Comparison of ENCODE assay signal across 25 cellular contexts in the genomic region with DNA sequence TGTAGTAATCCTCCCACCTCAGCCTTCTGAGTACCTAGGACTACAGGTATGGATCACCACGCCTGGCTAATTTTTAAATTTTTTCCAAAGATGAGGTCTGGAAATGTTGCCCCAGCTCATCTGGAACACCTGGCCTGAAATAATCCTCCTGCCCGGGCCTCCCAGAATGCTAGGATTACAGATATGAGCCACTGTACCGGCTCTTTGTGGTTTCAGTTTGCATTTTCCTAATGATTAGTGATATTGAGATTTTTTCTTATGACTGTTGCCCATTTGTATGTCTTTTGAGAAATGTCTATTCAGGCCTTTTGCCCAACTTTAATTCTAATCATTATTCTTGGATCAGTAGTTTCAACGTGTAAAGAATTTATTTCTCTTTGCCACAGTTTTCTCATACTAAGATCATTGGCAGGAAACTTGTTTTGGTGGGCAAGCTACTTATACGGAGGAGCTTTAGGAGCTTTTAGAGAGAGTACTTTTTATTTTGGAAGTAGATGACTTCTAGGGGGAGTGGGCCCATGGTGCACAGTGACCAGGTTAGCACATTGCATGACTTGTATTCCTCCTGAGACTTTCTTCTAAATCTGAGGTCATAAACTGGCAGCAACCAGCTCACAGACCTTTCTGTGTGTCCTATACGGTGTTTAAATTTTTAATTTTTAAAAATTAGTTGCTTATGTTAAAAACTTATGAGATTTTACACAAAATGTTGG.
DNase-seq lines count a peak whose midpoint lies in the region; ATAC-seq and TF ChIP-seq lines count a peak whose summit lies in the region.
"Had no signal": no experiment of that assay in that cellular context is flagged by ENCODE, and none has a peak within 500 bp of the region (broad histone marks: within the 10 kb centered on the region; RNA-seq: fewer than 3 reads in every experiment).

No MANE protein-coding gene starts in this region.

- peaks cover 16 to 28% (median 18%) of the 10 kb centered on the region in 3 donors for H3K36me3 ChIP-seq in tibial artery
- H3K36me3 ChIP-seq: prostate gland had no signal

- H3K27me3 Mint-ChIP-seq in activated CD4-positive, alpha-beta T cell treated with anti-CD3 and anti-CD28 coated beads, Interleukin-2, amount 10 ng/mL, durations not matched to agents 24 days and 14 days = no peaks in the 10 kb centered on the region
- H3K27me3 Mint-ChIP-seq in CD4-positive, alpha-beta T cell = no peaks in the 10 kb centered on the region
- H3K27me3 Mint-ChIP-seq in activated CD4-positive, alpha-beta memory T cell treated with anti-CD3 and anti-CD28 coated beads for 36 hours = no peaks in the 10 kb centered on the region
- H3K27me3 Mint-ChIP-seq in immature natural killer cell (ENCODE audit: low read depth in 3 of 3) = peaks cover 0 to 1% (median 0%) of the 10 kb centered on the region in 3 donors
- H3K27me3 Mint-ChIP-seq: activated CD4-positive, alpha-beta T cell treated with anti-CD3 and anti-CD28 coated beads, Interleukin-2, amount 10 ng/mL, durations not matched to agents 7 days and 5 days had no signal

- ATAC-seq in CD4-positive, alpha-beta T cell (ENCODE audit: poor library complexity) = no peak
- ATAC-seq in GM21529 (IDR thresholded peaks at IDR 0.05; ENCODE audit: unreplicated experiment) = no peak
- ATAC-seq: GM23338, Right ventricle myocardium inferior had no signal

- DNase-seq in activated CD4-positive, alpha-beta T cell treated with anti-CD3 and anti-CD28 coated beads, Interleukin-2, amount 10 ng/mL, durations not matched to agents 24 days and 14 days = no peak
- DNase-seq in activated CD4-positive, alpha-beta T cell treated with anti-CD3 and anti-CD28 coated beads, Interleukin-2, amount 50 U/mL, for 4 hours = no peak
- no peak for DNase-seq in CD4-positive, alpha-beta T cell
- DNase-seq in activated CD4-positive, alpha-beta memory T cell treated with anti-CD3 and anti-CD28 coated beads for 36 hours = peak; percentile 42
- no peak for DNase-seq in immature natural killer cell
- DNase-seq in GM10266 (ENCODE audit: extremely low spot score) = no peak
- DNase-seq in tibial artery = no peak
- DNase-seq: activated CD4-positive, alpha-beta T cell treated with anti-CD3 and anti-CD28 coated beads, Interleukin-2, amount 10 ng/mL, durations not matched to agents 7 days and 5 days; BE2C; kidney glomerular epithelial cell; NCI-H1092; NCI-H2029; NCI-H345; NCI-H82; OCI-M1; stimulated activated CD4-positive, alpha-beta T cell treated with anti-CD3 and anti-CD28 coated beads, Interleukin-2, amount 100 ng/mL, for 24 hours; stimulated activated naive CD4-positive, alpha-beta T cell had no signal

- no peak for TF ChIP-seq CTCF in CD4-positive, alpha-beta T cell (IDR thresholded peaks at IDR 0.05)
- TF ChIP-seq CTCF in GM10266 (IDR thresholded peaks at IDR 0.05; ENCODE audit: control insufficient read depth, insufficient read depth, low read depth, missing control alignments) = no peak
- no peak for TF ChIP-seq CTCF in tibial artery (IDR thresholded peaks at IDR 0.05)

- no peak overlapping the region for H3K4me3 Mint-ChIP-seq in activated CD4-positive, alpha-beta T cell treated with anti-CD3 and anti-CD28 coated beads, Interleukin-2, amount 10 ng/mL, durations not matched to agents 24 days and 14 days
- peak overlapping the region; percentile 27 for H3K4me3 Mint-ChIP-seq in CD4-positive, alpha-beta T cell
- H3K4me3 Mint-ChIP-seq in activated CD4-positive, alpha-beta memory T cell treated with anti-CD3 and anti-CD28 coated beads for 36 hours = no peak overlapping the region
- peak overlapping the region in 1 of 5 donors; percentile 47 for H3K4me3 Mint-ChIP-seq in immature natural killer cell
- H3K4me3 Mint-ChIP-seq: activated CD4-positive, alpha-beta T cell treated with anti-CD3 and anti-CD28 coated beads, Interleukin-2, amount 10 ng/mL, durations not matched to agents 7 days and 5 days; GM23338 had no signal

- CTCF ChIA-PET in CD4-positive, alpha-beta T cell (lab: Charles Lee) = interaction anchor here (1.1 to 2.4 kb wide), 3 partner anchors 9 to 69 kb away, joined by 3 to 11 read pairs (median 8); a partner anchor contains a TSS
- CTCF ChIA-PET in activated CD4-positive, alpha-beta memory T cell treated with anti-CD3 and anti-CD28 coated beads for 36 hours (lab: Charles Lee) = interaction anchor here (1.0 to 4.2 kb wide), 6 partner anchors 10 to 266 kb away, joined by 3 to 36 read pairs (median 4); no protein-coding TSS in a partner anchor

- H3K27me3 ChIP-seq in CD4-positive, alpha-beta T cell (ENCODE audit: control insufficient read depth, insufficient read depth, low read length) = no peaks in the 10 kb centered on the region
- H3K27me3 ChIP-seq in tibial artery = no peaks in the 10 kb centered on the region
- H3K27me3 ChIP-seq: BE2C, neutrophil, tibial nerve had no signal

- H3K9me3 ChIP-seq in CD4-positive, alpha-beta T cell (ENCODE audit: control insufficient read depth, low read length) = no peaks in the 10 kb centered on the region
- no peaks in the 10 kb centered on the region for H3K9me3 ChIP-seq in tibial artery
- H3K9me3 ChIP-seq: BE2C, neutrophil, prostate gland, tibial nerve had no signal

- H3K27ac ChIP-seq in CD4-positive, alpha-beta T cell (ENCODE audit: low read depth, low read length) = no peak overlapping the region
- no peak overlapping the region for H3K27ac ChIP-seq in tibial artery
- H3K27ac ChIP-seq: coronary artery, neutrophil, prostate gland, tibial nerve had no signal

- H3K4me1 Mint-ChIP-seq in activated CD4-positive, alpha-beta T cell treated with anti-CD3 and anti-CD28 coated beads, Interleukin-2, amount 10 ng/mL, durations not matched to agents 24 days and 14 days = peaks cover 34% of the 10 kb centered on the region
- H3K4me1 Mint-ChIP-seq in CD4-positive, alpha-beta T cell (ENCODE audit: low read depth) = peaks cover 74% of the 10 kb centered on the region
- peaks cover 72% of the 10 kb centered on the region for H3K4me1 Mint-ChIP-seq in activated CD4-positive, alpha-beta memory T cell treated with anti-CD3 and anti-CD28 coated beads for 36 hours (ENCODE audit: low read depth)
- H3K4me1 Mint-ChIP-seq in immature natural killer cell = peaks cover 49 to 84% of the 10 kb centered on the region in 2 donors

- peaks cover 65% of the 10 kb centered on the region for H3K36me3 Mint-ChIP-seq in activated CD4-positive, alpha-beta T cell treated with anti-CD3 and anti-CD28 coated beads, Interleukin-2, amount 10 ng/mL, durations not matched to agents 24 days and 14 days (ENCODE audit: low read depth)
- peaks cover 94% of the 10 kb centered on the region for H3K36me3 Mint-ChIP-seq in CD4-positive, alpha-beta T cell (ENCODE audit: low read depth)
- peaks cover 56% of the 10 kb centered on the region for H3K36me3 Mint-ChIP-seq in activated CD4-positive, alpha-beta memory T cell treated with anti-CD3 and anti-CD28 coated beads for 36 hours
- peaks cover 30 to 50% (median 36%) of the 10 kb centered on the region in 3 donors for H3K36me3 Mint-ChIP-seq in immature natural killer cell

- intact Hi-C loops in activated CD4-positive, alpha-beta T cell treated with anti-CD3 and anti-CD28 coated beads, Interleukin-2, amount 10 ng/mL, durations not matched to agents 24 days and 14 days (cut with micrococcal nuclease) = no loop called here
- intact Hi-C loops in CD4-positive, alpha-beta T cell (cut with DNase I, micrococcal nuclease) = no loop called here
- intact Hi-C loops in activated CD4-positive, alpha-beta memory T cell treated with anti-CD3 and anti-CD28 coated beads for 36 hours (cut with micrococcal nuclease) = loop anchor here (2.0 kb wide), 2 partner anchors 22 to 58 kb away; no protein-coding TSS in a partner anchor
- intact Hi-C loops in tibial artery (cut with DNase I; ENCODE audit: low total_unique reads) = no loop called here

- H3K9me3 Mint-ChIP-seq in activated CD4-positive, alpha-beta T cell treated with anti-CD3 and anti-CD28 coated beads, Interleukin-2, amount 10 ng/mL, durations not matched to agents 24 days and 14 days = no peaks in the 10 kb centered on the region
- H3K9me3 Mint-ChIP-seq in CD4-positive, alpha-beta T cell = no peaks in the 10 kb centered on the region
- no peaks in the 10 kb centered on the region for H3K9me3 Mint-ChIP-seq in activated CD4-positive, alpha-beta memory T cell treated with anti-CD3 and anti-CD28 coated beads for 36 hours
- H3K9me3 Mint-ChIP-seq in immature natural killer cell = no peaks in the 10 kb centered on the region
- H3K9me3 Mint-ChIP-seq: activated CD4-positive, alpha-beta T cell treated with anti-CD3 and anti-CD28 coated beads, Interleukin-2, amount 10 ng/mL, durations not matched to agents 7 days and 5 days; GM23338 had no signal

- POLR2A ChIA-PET in CD4-positive, alpha-beta T cell (lab: Charles Lee) = interaction anchor here (0.9 to 2.1 kb wide), 5 partner anchors 8 to 143 kb away, joined by 3 to 7 read pairs (median 3); a partner anchor contains a TSS
- POLR2A ChIA-PET in activated CD4-positive, alpha-beta memory T cell treated with anti-CD3 and anti-CD28 coated beads for 36 hours (lab: Charles Lee) = interaction anchor here (1.1 to 1.2 kb wide), 3 partner anchors 9 to 60 kb away, joined by 3 to 4 read pairs (median 3); no protein-coding TSS in a partner anchor

- H3K4me1 ChIP-seq in tibial artery = peaks cover 0 to 11% (median 2%) of the 10 kb centered on the region in 4 donors
- H3K4me1 ChIP-seq: BE2C, prostate gland, tibial nerve had no signal

- peak overlapping the region; percentile 68 for H3K27ac Mint-ChIP-seq in activated CD4-positive, alpha-beta T cell treated with anti-CD3 and anti-CD28 coated beads, Interleukin-2, amount 10 ng/mL, durations not matched to agents 24 days and 14 days
- H3K27ac Mint-ChIP-seq in CD4-positive, alpha-beta T cell = peak overlapping the region; percentile 74
- peak overlapping the region; percentile 78 for H3K27ac Mint-ChIP-seq in activated CD4-positive, alpha-beta memory T cell treated with anti-CD3 and anti-CD28 coated beads for 36 hours
- peak overlapping the region in 5 of 6 donors; percentile 40 to 83 (median 60) for H3K27ac Mint-ChIP-seq in immature natural killer cell
- H3K27ac Mint-ChIP-seq: activated CD4-positive, alpha-beta T cell treated with anti-CD3 and anti-CD28 coated beads, Interleukin-2, amount 10 ng/mL, durations not matched to agents 7 days and 5 days; GM23338 had no signal

- H3K4me3 ChIP-seq in tibial artery = no peak overlapping the region
- H3K4me3 ChIP-seq: coronary artery, GM23338, lung, prostate gland, tibial nerve had no signal
